1 cellular context compared by ENCODE assay signal in the genomic region with DNA sequence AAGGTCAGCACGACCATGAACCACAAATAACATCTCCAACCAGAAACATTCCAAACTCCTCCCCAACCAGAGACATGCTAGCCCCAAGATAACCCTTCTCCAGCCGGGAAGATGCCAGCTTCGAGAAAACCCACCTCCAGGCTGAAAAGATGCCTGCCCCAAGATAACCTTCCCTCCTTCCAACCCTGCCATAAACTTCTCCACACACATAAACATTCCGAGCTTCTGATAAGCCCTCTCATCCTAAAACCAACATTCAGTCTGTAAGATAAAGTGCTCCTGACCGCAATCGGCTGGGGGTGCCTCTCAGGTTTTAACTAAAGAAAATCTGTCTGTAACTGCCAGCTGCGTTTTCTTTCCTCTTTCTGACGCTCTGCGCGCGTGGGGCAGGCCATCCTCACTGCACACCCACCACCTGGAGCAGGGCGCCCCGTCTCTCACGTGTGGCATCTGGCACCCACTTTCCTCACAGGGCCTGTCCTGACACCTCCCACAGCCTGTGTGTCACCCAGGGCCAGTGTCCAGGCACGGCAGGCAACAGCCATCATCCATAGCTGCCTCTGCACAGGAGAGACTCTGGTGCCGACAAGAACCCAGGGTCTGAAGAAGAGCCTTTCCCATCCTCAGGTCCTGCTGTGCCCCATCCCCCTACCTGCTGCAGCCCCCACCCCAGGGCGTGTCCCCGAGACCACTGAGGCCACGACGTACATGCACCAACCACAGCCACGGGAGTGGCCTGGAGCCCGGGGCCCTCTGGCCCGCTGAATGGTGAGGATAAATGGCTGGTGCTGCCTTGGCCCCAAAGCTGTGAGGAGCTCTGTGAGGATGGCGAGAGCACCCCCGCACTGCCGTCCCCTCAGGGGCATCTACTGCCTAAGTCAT.
TF ChIP-seq lines count a peak whose summit lies in the region.

No MANE protein-coding gene starts in this region.

TF ChIP-seq in K562, 482 proteins besides CTCF, POLR2A, EP300 and RAD21 (continued from another document and continues in another):
- TF ChIP-seq, protein P1, sequence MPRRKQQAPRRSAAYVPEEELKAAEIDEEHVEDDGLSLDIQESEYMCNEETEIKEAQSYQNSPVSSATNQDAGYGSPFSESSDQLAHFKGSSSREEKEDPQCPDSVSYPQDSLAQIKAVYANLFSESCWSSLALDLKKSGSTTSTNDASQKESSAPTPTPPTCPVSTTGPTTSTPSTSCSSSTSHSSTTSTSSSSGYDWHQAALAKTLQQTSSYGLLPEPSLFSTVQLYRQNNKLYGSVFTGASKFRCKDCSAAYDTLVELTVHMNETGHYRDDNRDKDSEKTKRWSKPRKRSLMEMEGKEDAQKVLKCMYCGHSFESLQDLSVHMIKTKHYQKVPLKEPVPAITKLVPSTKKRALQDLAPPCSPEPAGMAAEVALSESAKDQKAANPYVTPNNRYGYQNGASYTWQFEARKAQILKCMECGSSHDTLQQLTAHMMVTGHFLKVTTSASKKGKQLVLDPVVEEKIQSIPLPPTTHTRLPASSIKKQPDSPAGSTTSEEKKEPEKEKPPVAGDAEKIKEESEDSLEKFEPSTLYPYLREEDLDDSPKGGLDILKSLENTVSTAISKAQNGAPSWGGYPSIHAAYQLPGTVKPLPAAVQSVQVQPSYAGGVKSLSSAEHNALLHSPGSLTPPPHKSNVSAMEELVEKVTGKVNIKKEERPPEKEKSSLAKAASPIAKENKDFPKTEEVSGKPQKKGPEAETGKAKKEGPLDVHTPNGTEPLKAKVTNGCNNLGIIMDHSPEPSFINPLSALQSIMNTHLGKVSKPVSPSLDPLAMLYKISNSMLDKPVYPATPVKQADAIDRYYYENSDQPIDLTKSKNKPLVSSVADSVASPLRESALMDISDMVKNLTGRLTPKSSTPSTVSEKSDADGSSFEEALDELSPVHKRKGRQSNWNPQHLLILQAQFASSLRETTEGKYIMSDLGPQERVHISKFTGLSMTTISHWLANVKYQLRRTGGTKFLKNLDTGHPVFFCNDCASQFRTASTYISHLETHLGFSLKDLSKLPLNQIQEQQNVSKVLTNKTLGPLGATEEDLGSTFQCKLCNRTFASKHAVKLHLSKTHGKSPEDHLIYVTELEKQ (CRISPR knock-in tag; IDR thresholded peaks at IDR 0.05) = no peak
- TF ChIP-seq ILF3 (IDR thresholded peaks at IDR 0.05; ENCODE audit: borderline replicate concordance) (no peak), NFIX (CRISPR knock-in tag; IDR thresholded peaks at IDR 0.05; ENCODE audit: low read depth) (no peak), NR2C1 (IDR thresholded peaks at IDR 0.05) (no peak), NR2C1 (tag; IDR thresholded peaks at IDR 0.05) (no peak), ZBTB17 (CRISPR knock-in tag; IDR thresholded peaks at IDR 0.05) (no peak), ESRRB (CRISPR knock-in tag; IDR thresholded peaks at IDR 0.05; ENCODE audit: borderline replicate concordance) (no peak), FUS (optimal IDR thresholded peaks at IDR 0.05; ENCODE audit: low read depth, low read length) (no peak), ZNF23 (CRISPR knock-in tag; IDR thresholded peaks at IDR 0.05) (no peak), CSDE1 (IDR thresholded peaks at IDR 0.05) (no peak), ZNF146 (CRISPR knock-in tag; IDR thresholded peaks at IDR 0.05; ENCODE audit: unreplicated experiment) (no peak), ZNF133 (CRISPR knock-in tag; IDR thresholded peaks at IDR 0.05) (no peak), KAT8 (IDR thresholded peaks at IDR 0.05; ENCODE audit: low read depth) (no peak)
- TF ChIP-seq, protein P2, sequence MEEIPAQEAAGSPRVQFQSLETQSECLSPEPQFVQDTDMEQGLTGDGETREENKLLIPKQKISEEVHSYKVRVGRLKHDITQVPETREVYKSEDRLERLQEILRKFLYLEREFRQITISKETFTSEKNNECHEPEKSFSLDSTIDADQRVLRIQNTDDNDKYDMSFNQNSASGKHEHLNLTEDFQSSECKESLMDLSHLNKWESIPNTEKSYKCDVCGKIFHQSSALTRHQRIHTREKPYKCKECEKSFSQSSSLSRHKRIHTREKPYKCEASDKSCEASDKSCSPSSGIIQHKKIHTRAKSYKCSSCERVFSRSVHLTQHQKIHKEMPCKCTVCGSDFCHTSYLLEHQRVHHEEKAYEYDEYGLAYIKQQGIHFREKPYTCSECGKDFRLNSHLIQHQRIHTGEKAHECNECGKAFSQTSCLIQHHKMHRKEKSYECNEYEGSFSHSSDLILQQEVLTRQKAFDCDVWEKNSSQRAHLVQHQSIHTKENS (CRISPR knock-in tag; IDR thresholded peaks at IDR 0.05) = no peak
- TF ChIP-seq, protein P3, sequence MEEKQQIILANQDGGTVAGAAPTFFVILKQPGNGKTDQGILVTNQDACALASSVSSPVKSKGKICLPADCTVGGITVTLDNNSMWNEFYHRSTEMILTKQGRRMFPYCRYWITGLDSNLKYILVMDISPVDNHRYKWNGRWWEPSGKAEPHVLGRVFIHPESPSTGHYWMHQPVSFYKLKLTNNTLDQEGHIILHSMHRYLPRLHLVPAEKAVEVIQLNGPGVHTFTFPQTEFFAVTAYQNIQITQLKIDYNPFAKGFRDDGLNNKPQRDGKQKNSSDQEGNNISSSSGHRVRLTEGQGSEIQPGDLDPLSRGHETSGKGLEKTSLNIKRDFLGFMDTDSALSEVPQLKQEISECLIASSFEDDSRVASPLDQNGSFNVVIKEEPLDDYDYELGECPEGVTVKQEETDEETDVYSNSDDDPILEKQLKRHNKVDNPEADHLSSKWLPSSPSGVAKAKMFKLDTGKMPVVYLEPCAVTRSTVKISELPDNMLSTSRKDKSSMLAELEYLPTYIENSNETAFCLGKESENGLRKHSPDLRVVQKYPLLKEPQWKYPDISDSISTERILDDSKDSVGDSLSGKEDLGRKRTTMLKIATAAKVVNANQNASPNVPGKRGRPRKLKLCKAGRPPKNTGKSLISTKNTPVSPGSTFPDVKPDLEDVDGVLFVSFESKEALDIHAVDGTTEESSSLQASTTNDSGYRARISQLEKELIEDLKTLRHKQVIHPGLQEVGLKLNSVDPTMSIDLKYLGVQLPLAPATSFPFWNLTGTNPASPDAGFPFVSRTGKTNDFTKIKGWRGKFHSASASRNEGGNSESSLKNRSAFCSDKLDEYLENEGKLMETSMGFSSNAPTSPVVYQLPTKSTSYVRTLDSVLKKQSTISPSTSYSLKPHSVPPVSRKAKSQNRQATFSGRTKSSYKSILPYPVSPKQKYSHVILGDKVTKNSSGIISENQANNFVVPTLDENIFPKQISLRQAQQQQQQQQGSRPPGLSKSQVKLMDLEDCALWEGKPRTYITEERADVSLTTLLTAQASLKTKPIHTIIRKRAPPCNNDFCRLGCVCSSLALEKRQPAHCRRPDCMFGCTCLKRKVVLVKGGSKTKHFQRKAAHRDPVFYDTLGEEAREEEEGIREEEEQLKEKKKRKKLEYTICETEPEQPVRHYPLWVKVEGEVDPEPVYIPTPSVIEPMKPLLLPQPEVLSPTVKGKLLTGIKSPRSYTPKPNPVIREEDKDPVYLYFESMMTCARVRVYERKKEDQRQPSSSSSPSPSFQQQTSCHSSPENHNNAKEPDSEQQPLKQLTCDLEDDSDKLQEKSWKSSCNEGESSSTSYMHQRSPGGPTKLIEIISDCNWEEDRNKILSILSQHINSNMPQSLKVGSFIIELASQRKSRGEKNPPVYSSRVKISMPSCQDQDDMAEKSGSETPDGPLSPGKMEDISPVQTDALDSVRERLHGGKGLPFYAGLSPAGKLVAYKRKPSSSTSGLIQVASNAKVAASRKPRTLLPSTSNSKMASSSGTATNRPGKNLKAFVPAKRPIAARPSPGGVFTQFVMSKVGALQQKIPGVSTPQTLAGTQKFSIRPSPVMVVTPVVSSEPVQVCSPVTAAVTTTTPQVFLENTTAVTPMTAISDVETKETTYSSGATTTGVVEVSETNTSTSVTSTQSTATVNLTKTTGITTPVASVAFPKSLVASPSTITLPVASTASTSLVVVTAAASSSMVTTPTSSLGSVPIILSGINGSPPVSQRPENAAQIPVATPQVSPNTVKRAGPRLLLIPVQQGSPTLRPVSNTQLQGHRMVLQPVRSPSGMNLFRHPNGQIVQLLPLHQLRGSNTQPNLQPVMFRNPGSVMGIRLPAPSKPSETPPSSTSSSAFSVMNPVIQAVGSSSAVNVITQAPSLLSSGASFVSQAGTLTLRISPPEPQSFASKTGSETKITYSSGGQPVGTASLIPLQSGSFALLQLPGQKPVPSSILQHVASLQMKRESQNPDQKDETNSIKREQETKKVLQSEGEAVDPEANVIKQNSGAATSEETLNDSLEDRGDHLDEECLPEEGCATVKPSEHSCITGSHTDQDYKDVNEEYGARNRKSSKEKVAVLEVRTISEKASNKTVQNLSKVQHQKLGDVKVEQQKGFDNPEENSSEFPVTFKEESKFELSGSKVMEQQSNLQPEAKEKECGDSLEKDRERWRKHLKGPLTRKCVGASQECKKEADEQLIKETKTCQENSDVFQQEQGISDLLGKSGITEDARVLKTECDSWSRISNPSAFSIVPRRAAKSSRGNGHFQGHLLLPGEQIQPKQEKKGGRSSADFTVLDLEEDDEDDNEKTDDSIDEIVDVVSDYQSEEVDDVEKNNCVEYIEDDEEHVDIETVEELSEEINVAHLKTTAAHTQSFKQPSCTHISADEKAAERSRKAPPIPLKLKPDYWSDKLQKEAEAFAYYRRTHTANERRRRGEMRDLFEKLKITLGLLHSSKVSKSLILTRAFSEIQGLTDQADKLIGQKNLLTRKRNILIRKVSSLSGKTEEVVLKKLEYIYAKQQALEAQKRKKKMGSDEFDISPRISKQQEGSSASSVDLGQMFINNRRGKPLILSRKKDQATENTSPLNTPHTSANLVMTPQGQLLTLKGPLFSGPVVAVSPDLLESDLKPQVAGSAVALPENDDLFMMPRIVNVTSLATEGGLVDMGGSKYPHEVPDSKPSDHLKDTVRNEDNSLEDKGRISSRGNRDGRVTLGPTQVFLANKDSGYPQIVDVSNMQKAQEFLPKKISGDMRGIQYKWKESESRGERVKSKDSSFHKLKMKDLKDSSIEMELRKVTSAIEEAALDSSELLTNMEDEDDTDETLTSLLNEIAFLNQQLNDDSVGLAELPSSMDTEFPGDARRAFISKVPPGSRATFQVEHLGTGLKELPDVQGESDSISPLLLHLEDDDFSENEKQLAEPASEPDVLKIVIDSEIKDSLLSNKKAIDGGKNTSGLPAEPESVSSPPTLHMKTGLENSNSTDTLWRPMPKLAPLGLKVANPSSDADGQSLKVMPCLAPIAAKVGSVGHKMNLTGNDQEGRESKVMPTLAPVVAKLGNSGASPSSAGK (IDR thresholded peaks at IDR 0.05) = no peak
- TF ChIP-seq, protein P4, sequence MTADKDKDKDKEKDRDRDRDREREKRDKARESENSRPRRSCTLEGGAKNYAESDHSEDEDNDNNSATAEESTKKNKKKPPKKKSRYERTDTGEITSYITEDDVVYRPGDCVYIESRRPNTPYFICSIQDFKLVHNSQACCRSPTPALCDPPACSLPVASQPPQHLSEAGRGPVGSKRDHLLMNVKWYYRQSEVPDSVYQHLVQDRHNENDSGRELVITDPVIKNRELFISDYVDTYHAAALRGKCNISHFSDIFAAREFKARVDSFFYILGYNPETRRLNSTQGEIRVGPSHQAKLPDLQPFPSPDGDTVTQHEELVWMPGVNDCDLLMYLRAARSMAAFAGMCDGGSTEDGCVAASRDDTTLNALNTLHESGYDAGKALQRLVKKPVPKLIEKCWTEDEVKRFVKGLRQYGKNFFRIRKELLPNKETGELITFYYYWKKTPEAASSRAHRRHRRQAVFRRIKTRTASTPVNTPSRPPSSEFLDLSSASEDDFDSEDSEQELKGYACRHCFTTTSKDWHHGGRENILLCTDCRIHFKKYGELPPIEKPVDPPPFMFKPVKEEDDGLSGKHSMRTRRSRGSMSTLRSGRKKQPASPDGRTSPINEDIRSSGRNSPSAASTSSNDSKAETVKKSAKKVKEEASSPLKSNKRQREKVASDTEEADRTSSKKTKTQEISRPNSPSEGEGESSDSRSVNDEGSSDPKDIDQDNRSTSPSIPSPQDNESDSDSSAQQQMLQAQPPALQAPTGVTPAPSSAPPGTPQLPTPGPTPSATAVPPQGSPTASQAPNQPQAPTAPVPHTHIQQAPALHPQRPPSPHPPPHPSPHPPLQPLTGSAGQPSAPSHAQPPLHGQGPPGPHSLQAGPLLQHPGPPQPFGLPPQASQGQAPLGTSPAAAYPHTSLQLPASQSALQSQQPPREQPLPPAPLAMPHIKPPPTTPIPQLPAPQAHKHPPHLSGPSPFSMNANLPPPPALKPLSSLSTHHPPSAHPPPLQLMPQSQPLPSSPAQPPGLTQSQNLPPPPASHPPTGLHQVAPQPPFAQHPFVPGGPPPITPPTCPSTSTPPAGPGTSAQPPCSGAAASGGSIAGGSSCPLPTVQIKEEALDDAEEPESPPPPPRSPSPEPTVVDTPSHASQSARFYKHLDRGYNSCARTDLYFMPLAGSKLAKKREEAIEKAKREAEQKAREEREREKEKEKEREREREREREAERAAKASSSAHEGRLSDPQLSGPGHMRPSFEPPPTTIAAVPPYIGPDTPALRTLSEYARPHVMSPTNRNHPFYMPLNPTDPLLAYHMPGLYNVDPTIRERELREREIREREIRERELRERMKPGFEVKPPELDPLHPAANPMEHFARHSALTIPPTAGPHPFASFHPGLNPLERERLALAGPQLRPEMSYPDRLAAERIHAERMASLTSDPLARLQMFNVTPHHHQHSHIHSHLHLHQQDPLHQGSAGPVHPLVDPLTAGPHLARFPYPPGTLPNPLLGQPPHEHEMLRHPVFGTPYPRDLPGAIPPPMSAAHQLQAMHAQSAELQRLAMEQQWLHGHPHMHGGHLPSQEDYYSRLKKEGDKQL (CRISPR knock-in tag; IDR thresholded peaks at IDR 0.05; ENCODE audit: borderline replicate concordance) = no peak
- TF ChIP-seq, protein P5, sequence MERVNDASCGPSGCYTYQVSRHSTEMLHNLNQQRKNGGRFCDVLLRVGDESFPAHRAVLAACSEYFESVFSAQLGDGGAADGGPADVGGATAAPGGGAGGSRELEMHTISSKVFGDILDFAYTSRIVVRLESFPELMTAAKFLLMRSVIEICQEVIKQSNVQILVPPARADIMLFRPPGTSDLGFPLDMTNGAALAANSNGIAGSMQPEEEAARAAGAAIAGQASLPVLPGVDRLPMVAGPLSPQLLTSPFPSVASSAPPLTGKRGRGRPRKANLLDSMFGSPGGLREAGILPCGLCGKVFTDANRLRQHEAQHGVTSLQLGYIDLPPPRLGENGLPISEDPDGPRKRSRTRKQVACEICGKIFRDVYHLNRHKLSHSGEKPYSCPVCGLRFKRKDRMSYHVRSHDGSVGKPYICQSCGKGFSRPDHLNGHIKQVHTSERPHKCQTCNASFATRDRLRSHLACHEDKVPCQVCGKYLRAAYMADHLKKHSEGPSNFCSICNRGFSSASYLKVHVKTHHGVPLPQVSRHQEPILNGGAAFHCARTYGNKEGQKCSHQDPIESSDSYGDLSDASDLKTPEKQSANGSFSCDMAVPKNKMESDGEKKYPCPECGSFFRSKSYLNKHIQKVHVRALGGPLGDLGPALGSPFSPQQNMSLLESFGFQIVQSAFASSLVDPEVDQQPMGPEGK (CRISPR knock-in tag; IDR thresholded peaks at IDR 0.05; ENCODE audit: borderline replicate concordance) = no peak
- TF ChIP-seq, protein P6, sequence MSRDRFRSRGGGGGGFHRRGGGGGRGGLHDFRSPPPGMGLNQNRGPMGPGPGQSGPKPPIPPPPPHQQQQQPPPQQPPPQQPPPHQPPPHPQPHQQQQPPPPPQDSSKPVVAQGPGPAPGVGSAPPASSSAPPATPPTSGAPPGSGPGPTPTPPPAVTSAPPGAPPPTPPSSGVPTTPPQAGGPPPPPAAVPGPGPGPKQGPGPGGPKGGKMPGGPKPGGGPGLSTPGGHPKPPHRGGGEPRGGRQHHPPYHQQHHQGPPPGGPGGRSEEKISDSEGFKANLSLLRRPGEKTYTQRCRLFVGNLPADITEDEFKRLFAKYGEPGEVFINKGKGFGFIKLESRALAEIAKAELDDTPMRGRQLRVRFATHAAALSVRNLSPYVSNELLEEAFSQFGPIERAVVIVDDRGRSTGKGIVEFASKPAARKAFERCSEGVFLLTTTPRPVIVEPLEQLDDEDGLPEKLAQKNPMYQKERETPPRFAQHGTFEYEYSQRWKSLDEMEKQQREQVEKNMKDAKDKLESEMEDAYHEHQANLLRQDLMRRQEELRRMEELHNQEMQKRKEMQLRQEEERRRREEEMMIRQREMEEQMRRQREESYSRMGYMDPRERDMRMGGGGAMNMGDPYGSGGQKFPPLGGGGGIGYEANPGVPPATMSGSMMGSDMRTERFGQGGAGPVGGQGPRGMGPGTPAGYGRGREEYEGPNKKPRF (IDR thresholded peaks at IDR 0.05; ENCODE audit: low read depth, low read length) = no peak
